8 cellular contexts compared by ENCODE assay signal in genomic region chr1:156421062-156421938, GRCh38. TPM values are rescaled to one million over a fixed set of nuclear protein-coding genes. Genes with fewer than 3 reads are reported as not detected.
DNase-seq lines count a peak whose midpoint lies in the region; ATAC-seq lines count a peak whose summit lies in the region.

No MANE protein-coding gene starts in this region.

- DNase-seq in 8988T (peak; percentile 77), NCI-H748 (lab: John Stamatoyannopoulos, UW; ENCODE audit: unreplicated experiment) (peak; percentile 82), myocyte (ENCODE audit: low read depth) (peak; percentile 64)
- DNase-seq in activated T-cell treated with anti-CD3 and anti-CD28 coated beads, Interleukin-2, amount 50 U/mL, for 1 hour = peak; percentile 67
- peak; percentile 37 to 58 for DNase-seq in stimulated activated CD8-positive, alpha-beta memory T cell treated with anti-CD3 and anti-CD28 coated beads, Interleukin-7, amount 100 ng/mL, for 4 hours (ENCODE audit: low read depth in 2 of 2)

- ATAC-seq in GM18868 (IDR thresholded peaks at IDR 0.05; ENCODE audit: unreplicated experiment) (peak; percentile 90), HG03442 (IDR thresholded peaks at IDR 0.05; ENCODE audit: unreplicated experiment) (peak; percentile 69), esophagus mucosa (peak; percentile 96)

RNA-seq across cellular contexts. Expression of gene RHBG, which starts 52.3 kb away (rescaled TPM):
- total RNA-seq in esophagus mucosa (1.7 TPM), myocyte (not detected in 2 replicates)
- not detected for polyA plus RNA-seq in myocyte (2012)

Comparison
In these comparisons a context has a peak if more than half of its experiments do, and no peak if none do; other contexts are left out.
1. Peak in every context shown above with its lines: DNase-seq and ATAC-seq.